In the genomic region with DNA sequence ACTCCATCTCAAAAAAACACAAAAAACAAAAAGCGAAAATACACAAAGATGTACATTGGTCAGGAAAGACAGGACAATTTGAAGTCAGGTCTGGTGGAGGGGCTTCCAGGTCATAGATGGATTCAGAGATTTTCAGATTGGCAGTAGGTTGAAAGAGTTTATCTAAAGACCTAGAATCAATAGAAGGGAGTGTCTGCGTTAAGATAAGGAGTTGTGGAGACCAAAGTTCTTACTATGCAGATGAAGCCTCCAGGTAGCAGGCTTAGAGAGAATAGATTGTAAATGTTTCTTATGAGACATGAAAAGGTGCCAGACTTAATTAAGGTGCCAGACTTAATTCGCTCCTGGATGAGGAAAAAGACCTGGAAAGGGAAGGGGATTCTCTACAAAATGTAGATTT, we compare ENCODE assay signal across 32 cellular contexts.
"Had no signal": no experiment of that assay in that cellular context is flagged by ENCODE, and none has a peak within 500 bp of the region (broad histone marks: within the 10 kb centered on the region; RNA-seq: fewer than 3 reads in every experiment).

No MANE protein-coding gene starts in this region.

- DNase-seq: activated B cell treated with CpG ODN at 0.5 μM for 24 hours; activated CD4-positive, alpha-beta T cell treated with anti-CD3 and anti-CD28 coated beads for 48 hours; activated CD4-positive, alpha-beta T cell treated with anti-CD3 and anti-CD28 coated beads, Interleukin-2, amount 50 U/mL, for 1 hour; activated CD4-positive, alpha-beta T cell treated with anti-CD3 and anti-CD28 coated beads, Interleukin-2, amount 50 U/mL, for 48 hours; activated CD8-positive, alpha-beta memory T cell treated with anti-CD3 and anti-CD28 coated beads for 24 hours; activated CD8-positive, alpha-beta T cell treated with anti-CD3 and anti-CD28 coated beads for 36 hours; activated effector memory CD4-positive, alpha-beta T cell treated with anti-CD3 and anti-CD28 coated beads, Interleukin-2, amount 50 U/mL, for 16 hours; activated naive CD4-positive, alpha-beta T cell treated with anti-CD3 and anti-CD28 coated beads for 36 hours; activated naive CD8-positive, alpha-beta T cell treated with anti-CD3 and anti-CD28 coated beads, Interleukin-2, amount 10 ng/mL, durations not matched to agents 7 days and 5 days; activated T-cell treated with anti-CD3 and anti-CD28 coated beads, Interleukin-2, amount 50 U/mL, for 1 hour; activated T-cell treated with anti-CD3 and anti-CD28 coated beads, Interleukin-2, amount 50 U/mL, for 48 hours; central memory CD4-positive, alpha-beta T cell; cerebellar nuclear complex; colonic mucosa; effector CD8-positive, alpha-beta T cell; foreskin fibroblast; head of caudate nucleus; T-cell; T1000; WERI-Rb-1 had no signal

- H3K4me1 ChIP-seq: ascending aorta, breast epithelium, colonic mucosa had no signal

- FAIRE-seq: frontal cortex had no signal

- H3K27me3 ChIP-seq: ascending aorta, breast epithelium, cardiac muscle cell, colonic mucosa had no signal

- ATAC-seq: activated CD4-positive, CD25-positive, alpha-beta regulatory T cell treated with anti-CD3 and anti-CD28 coated beads, Interleukin-2, amount 50 U/mL, for 24 hours; activated CD8-positive, alpha-beta T cell treated with anti-CD3 and anti-CD28 coated beads for 36 hours; esophagus mucosa; T-cell had no signal

- H3K36me3 Mint-ChIP-seq: activated naive CD4-positive, alpha-beta T cell treated with anti-CD3 and anti-CD28 coated beads, Interleukin-2, amount 50 U/mL, for 24 hours; activated naive CD8-positive, alpha-beta T cell treated with anti-CD3 and anti-CD28 coated beads, Interleukin-2, amount 10 ng/mL, durations not matched to agents 7 days and 5 days; brain; T-cell had no signal

- H3K27ac Mint-ChIP-seq: activated B cell treated with CpG ODN at 0.5 μM for 24 hours; activated CD8-positive, alpha-beta T cell treated with anti-CD3 and anti-CD28 coated beads for 36 hours; activated naive CD4-positive, alpha-beta T cell treated with anti-CD3 and anti-CD28 coated beads for 36 hours; activated naive CD4-positive, alpha-beta T cell treated with anti-CD3 and anti-CD28 coated beads, Interleukin-2, amount 50 U/mL, for 24 hours; activated naive CD8-positive, alpha-beta T cell treated with anti-CD3 and anti-CD28 coated beads, Interleukin-2, amount 10 ng/mL, durations not matched to agents 7 days and 5 days; activated T-helper 1 cell treated with anti-CD3 and anti-CD28 coated beads, Interleukin-12 subunit alpha, Interleukin-12 subunit beta, Interleukin-2, Interleukin-4 antibody, amounts not matched to agents 30 ng/mL and 10 ng/mL and 1 ng/mL, durations not matched to agents 14 hours and 24 hours and 36 hours; activated T-helper 2 cell treated with anti-CD3 and anti-CD28 coated beads, Interferon-gamma antibody, Interleukin-2, Interleukin-4, amounts not matched to agents 10 μg/mL and 5 μg/mL and 100 μg/mL, durations not matched to agents 14 hours and 24 hours and 36 hours; brain; T-cell; T-helper 1 cell treated with Interleukin-12 subunit alpha and Interleukin-12 subunit beta and Interleukin-4 antibody, amounts not matched to agents 30 μg/mL and 1 μg/mL, for 36 hours; T-helper 2 cell treated with Interferon-gamma antibody and Interleukin-4, amounts not matched to agents 5 μg/mL and 100 μg/mL, for 36 hours had no signal

- H3K36me3 ChIP-seq: ascending aorta, breast epithelium, cardiac muscle cell, colonic mucosa, WERI-Rb-1 had no signal

- H3K9me3 Mint-ChIP-seq: activated B cell treated with CpG ODN at 0.5 μM for 24 hours; activated CD8-positive, alpha-beta T cell treated with anti-CD3 and anti-CD28 coated beads for 36 hours; activated naive CD4-positive, alpha-beta T cell treated with anti-CD3 and anti-CD28 coated beads for 36 hours; activated naive CD4-positive, alpha-beta T cell treated with anti-CD3 and anti-CD28 coated beads, Interleukin-2, amount 50 U/mL, for 24 hours; activated naive CD8-positive, alpha-beta T cell treated with anti-CD3 and anti-CD28 coated beads, Interleukin-2, amount 10 ng/mL, durations not matched to agents 7 days and 5 days; activated T-helper 1 cell treated with anti-CD3 and anti-CD28 coated beads, Interleukin-12 subunit alpha, Interleukin-12 subunit beta, Interleukin-2, Interleukin-4 antibody, amounts not matched to agents 30 ng/mL and 10 ng/mL and 1 ng/mL, durations not matched to agents 14 hours and 24 hours and 36 hours; activated T-helper 2 cell treated with anti-CD3 and anti-CD28 coated beads, Interferon-gamma antibody, Interleukin-2, Interleukin-4, amounts not matched to agents 10 μg/mL and 5 μg/mL and 100 μg/mL, durations not matched to agents 14 hours and 24 hours and 36 hours; brain; T-cell; T-helper 1 cell treated with Interleukin-12 subunit alpha and Interleukin-12 subunit beta and Interleukin-4 antibody, amounts not matched to agents 30 μg/mL and 1 μg/mL, for 36 hours; T-helper 2 cell treated with Interferon-gamma antibody and Interleukin-4, amounts not matched to agents 5 μg/mL and 100 μg/mL, for 36 hours had no signal

- H3K27me3 Mint-ChIP-seq: activated naive CD4-positive, alpha-beta T cell treated with anti-CD3 and anti-CD28 coated beads, Interleukin-2, amount 50 U/mL, for 24 hours; activated naive CD8-positive, alpha-beta T cell treated with anti-CD3 and anti-CD28 coated beads, Interleukin-2, amount 10 ng/mL, durations not matched to agents 7 days and 5 days had no signal

- H3K27ac ChIP-seq: ascending aorta, breast epithelium, cardiac muscle cell, colonic mucosa, WERI-Rb-1 had no signal

- H3K4me1 Mint-ChIP-seq: activated B cell treated with CpG ODN at 0.5 μM for 24 hours; activated naive CD4-positive, alpha-beta T cell treated with anti-CD3 and anti-CD28 coated beads, Interleukin-2, amount 50 U/mL, for 24 hours; brain; T-cell had no signal

- H3K9me3 ChIP-seq: ascending aorta, breast epithelium, colonic mucosa had no signal

- H3K4me3 ChIP-seq: ascending aorta, breast epithelium, cardiac muscle cell, colonic mucosa had no signal

- H3K4me3 Mint-ChIP-seq: activated B cell treated with CpG ODN at 0.5 μM for 24 hours; activated CD8-positive, alpha-beta T cell treated with anti-CD3 and anti-CD28 coated beads for 36 hours; activated naive CD4-positive, alpha-beta T cell treated with anti-CD3 and anti-CD28 coated beads for 36 hours; activated naive CD4-positive, alpha-beta T cell treated with anti-CD3 and anti-CD28 coated beads, Interleukin-2, amount 50 U/mL, for 24 hours; activated naive CD8-positive, alpha-beta T cell treated with anti-CD3 and anti-CD28 coated beads, Interleukin-2, amount 10 ng/mL, durations not matched to agents 7 days and 5 days; activated T-helper 1 cell treated with anti-CD3 and anti-CD28 coated beads, Interleukin-12 subunit alpha, Interleukin-12 subunit beta, Interleukin-2, Interleukin-4 antibody, amounts not matched to agents 30 ng/mL and 10 ng/mL and 1 ng/mL, durations not matched to agents 14 hours and 24 hours and 36 hours; T-cell; T-helper 1 cell treated with Interleukin-12 subunit alpha and Interleukin-12 subunit beta and Interleukin-4 antibody, amounts not matched to agents 30 μg/mL and 1 μg/mL, for 36 hours; T-helper 2 cell treated with Interferon-gamma antibody and Interleukin-4, amounts not matched to agents 5 μg/mL and 100 μg/mL, for 36 hours had no signal
